Comparison of ENCODE assay signal across 5 cellular contexts in the genomic region with DNA sequence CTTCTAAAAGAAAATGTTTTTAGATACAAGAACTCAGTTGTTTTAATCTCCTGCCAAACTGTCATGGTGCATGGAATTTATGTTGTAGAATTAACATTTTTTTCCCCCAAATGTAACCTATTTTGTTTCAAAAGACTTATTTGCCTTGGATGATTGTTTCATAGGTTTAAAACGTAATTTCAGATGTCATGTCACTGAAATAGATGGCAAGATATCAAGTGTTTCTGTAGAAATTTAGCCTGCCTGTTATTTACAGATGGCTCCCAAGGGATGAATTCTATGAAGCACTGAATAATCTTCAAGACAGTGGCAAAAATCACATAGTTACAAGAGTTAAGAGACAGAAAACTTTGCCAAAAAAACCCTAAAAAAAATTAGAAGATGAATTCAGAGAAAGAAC.
"Had no signal": no experiment of that assay in that cellular context is flagged by ENCODE, and none has a peak within 500 bp of the region (broad histone marks: within the 10 kb centered on the region; RNA-seq: fewer than 3 reads in every experiment).

No MANE protein-coding gene starts in this region.

- DNase-seq: H9, HCEC 1CT had no signal

- H2AFZ ChIP-seq: GM23338 had no signal

- H3K27ac ChIP-seq: HL-60 had no signal

- H3K4me2 ChIP-seq: GM23338 had no signal

- H3K4me3 ChIP-seq: GM23338 had no signal

- ATAC-seq: GM23338, HepG2 had no signal
